Comparison of ENCODE assay signal across 25 cellular contexts in genomic region chr14:96817750-96818666, GRCh38. TPM values are rescaled to one million over a fixed set of nuclear protein-coding genes. Genes with fewer than 3 reads are reported as not detected.
A peak's percentile ranks its signal among the peaks of the same experiment; 100 is the strongest.
DNase-seq lines count a peak whose midpoint lies in the region; ATAC-seq, FAIRE-seq and TF ChIP-seq lines count a peak whose summit lies in the region.
"Had no signal": no experiment of that assay in that cellular context is flagged by ENCODE, and none has a peak within 500 bp of the region (broad histone marks: within the 10 kb centered on the region; RNA-seq: fewer than 3 reads in every experiment).

No MANE protein-coding gene starts in this region.

- H3K27ac Mint-ChIP-seq in progenitor cell of endocrine pancreas, result no peak overlapping the region
- H3K27ac Mint-ChIP-seq: activated CD8-positive, alpha-beta T cell treated with anti-CD3 and anti-CD28 coated beads, Interleukin-2, amount 10 ng/mL, durations not matched to agents 7 days and 5 days; activated naive CD4-positive, alpha-beta T cell treated with anti-CD3 and anti-CD28 coated beads, Interleukin-2, amount 50 U/mL, for 72 hours; stimulated activated naive B cell treated with anti-CD40 and anti-IgM and Interleukin-4, amounts not matched to agents 10 μg/mL and 1 μg/mL and 100 μg/mL, for 72 hours; T-helper 17 cell had no signal

- H3K4me1 ChIP-seq in keratinocyte (ENCODE audit: control insufficient read depth, extremely low read depth, insufficient read depth, low read length), result peaks cover 12% of the 10 kb centered on the region
- H3K4me1 ChIP-seq: esophagus muscularis mucosa, gastrocnemius medialis, prostate gland had no signal

- H3K36me3 ChIP-seq in keratinocyte (ENCODE audit: control insufficient read depth in 2 of 2, extremely low read depth in 1 of 2, insufficient read depth in 2 of 2, low read length in 2 of 2), result no peaks in the 10 kb centered on the region
- H3K36me3 ChIP-seq: esophagus muscularis mucosa, gastrocnemius medialis, prostate gland had no signal

- TF ChIP-seq CTCF in keratinocyte (optimal IDR thresholded peaks at IDR 0.05 in 1 of 3, IDR thresholded peaks at IDR 0.05 in 1 of 3, conservative IDR thresholded peaks at IDR 0.05 in 1 of 3; ENCODE audit: extremely low read depth in 1 of 3, insufficient read depth in 2 of 3, low read length in 3 of 3) (no peak), progenitor cell of endocrine pancreas (IDR thresholded peaks at IDR 0.05; ENCODE audit: unreplicated experiment) (no peak)

- H3K27me3 ChIP-seq in keratinocyte (ENCODE audit: control insufficient read depth, extremely low read depth, insufficient read depth, low read length), result no peaks in the 10 kb centered on the region
- H3K27me3 ChIP-seq: esophagus muscularis mucosa, gastrocnemius medialis had no signal

- peaks cover 78% of the 10 kb centered on the region for H3K79me2 ChIP-seq in keratinocyte (ENCODE audit: control insufficient read depth, insufficient read depth, low read length)

- ATAC-seq in GM19452 (IDR thresholded peaks at IDR 0.05; ENCODE audit: unreplicated experiment), result peak; percentile 44
- ATAC-seq: activated CD8-positive, alpha-beta T cell treated with anti-CD3 and anti-CD28 coated beads, Interleukin-2, amount 10 ng/mL, durations not matched to agents 7 days and 5 days; activated naive CD4-positive, alpha-beta T cell treated with anti-CD3 and anti-CD28 coated beads, Interleukin-2, amount 50 U/mL, for 72 hours; gastrocnemius medialis; left colon; stimulated activated naive B cell treated with anti-CD40 and anti-IgM and Interleukin-4, amounts not matched to agents 10 μg/mL and 1 μg/mL and 100 μg/mL, for 72 hours; T-helper 17 cell had no signal

- H2AFZ ChIP-seq in keratinocyte (ENCODE audit: control insufficient read depth, low read length), result peak overlapping the region; percentile 6

- H3K4me2 ChIP-seq in keratinocyte (ENCODE audit: control insufficient read depth, extremely low read depth, insufficient read depth, low read depth, low read length), result peak overlapping the region; percentile 41

- DNase-seq in GM18507 (ENCODE audit: extremely low spot score, insufficient read length, low read depth) (no peak), OCI-M1 (lab: John Stamatoyannopoulos, UW) (peak; percentile 25), keratinocyte (ENCODE audit: low read depth, low spot score) (no peak), NCI-H1105 (lab: John Stamatoyannopoulos, UW) (no peak), progenitor cell of endocrine pancreas (ENCODE audit: low spot score, unreplicated experiment) (no peak), substantia nigra (lab: John Stamatoyannopoulos, UW) (no peak), NCI-H2029 (lab: John Stamatoyannopoulos, UW) (no peak)
- DNase-seq: activated CD4-positive, CD25-positive, alpha-beta regulatory T cell treated with anti-CD3 and anti-CD28 coated beads, Interleukin-2, amount 50 U/mL, for 72 hours; activated CD8-positive, alpha-beta T cell treated with anti-CD3 and anti-CD28 coated beads, Interleukin-2, amount 10 ng/mL, durations not matched to agents 7 days and 5 days; cortex of kidney; gastrocnemius medialis; left colon; mammary epithelial cell; NCI-H1105 treated with DMSO at 0.1 percent for 48 hours; NCI-H2029 treated with DMSO at 0.1 percent for 48 hours; NCI-H226; stimulated activated naive B cell treated with anti-CD40 and anti-IgM and Interleukin-4, amounts not matched to agents 10 μg/mL and 1 μg/mL and 100 μg/mL, for 72 hours; T-helper 17 cell had no signal

- H4K20me1 ChIP-seq in keratinocyte (ENCODE audit: control insufficient read depth, extremely low read depth, insufficient read depth, low read length), result no peaks in the 10 kb centered on the region

- no peaks in the 10 kb centered on the region for H3K9me1 ChIP-seq in keratinocyte (ENCODE audit: control insufficient read depth, extremely low read depth, insufficient read depth, low read length)

- peaks cover 2% of the 10 kb centered on the region for H3K36me3 Mint-ChIP-seq in progenitor cell of endocrine pancreas (ENCODE audit: insufficient read depth)

- H3K4me3 Mint-ChIP-seq in progenitor cell of endocrine pancreas (ENCODE audit: low read depth), result no peak overlapping the region
- H3K4me3 Mint-ChIP-seq: activated CD8-positive, alpha-beta T cell treated with anti-CD3 and anti-CD28 coated beads, Interleukin-2, amount 10 ng/mL, durations not matched to agents 7 days and 5 days; stimulated activated naive B cell treated with anti-CD40 and anti-IgM and Interleukin-4, amounts not matched to agents 10 μg/mL and 1 μg/mL and 100 μg/mL, for 72 hours; T-helper 17 cell had no signal

- no peaks in the 10 kb centered on the region for H3K9me3 ChIP-seq in keratinocyte (ENCODE audit: control insufficient read depth, low read depth, low read length)
- H3K9me3 ChIP-seq: esophagus muscularis mucosa, gastrocnemius medialis, prostate gland had no signal

- H3K27ac ChIP-seq in keratinocyte (ENCODE audit: control insufficient read depth, insufficient read depth, low read length) (no peak overlapping the region), substantia nigra (ENCODE audit: low read depth, low read length, poor library complexity, severe bottlenecking) (no peak overlapping the region)
- H3K27ac ChIP-seq: C4-2B, esophagus muscularis mucosa, gastrocnemius medialis, prostate gland, RWPE1 had no signal

- no peaks in the 10 kb centered on the region for H3K9me3 Mint-ChIP-seq in progenitor cell of endocrine pancreas (ENCODE audit: low read depth)
- H3K9me3 Mint-ChIP-seq: activated naive CD4-positive, alpha-beta T cell treated with anti-CD3 and anti-CD28 coated beads, Interleukin-2, amount 50 U/mL, for 72 hours; stimulated activated naive B cell treated with anti-CD40 and anti-IgM and Interleukin-4, amounts not matched to agents 10 μg/mL and 1 μg/mL and 100 μg/mL, for 72 hours had no signal

- H3K4me1 Mint-ChIP-seq in progenitor cell of endocrine pancreas (ENCODE audit: low read depth), result peaks cover 2% of the 10 kb centered on the region

- no peak overlapping the region for H3K9ac ChIP-seq in keratinocyte (ENCODE audit: control insufficient read depth, extremely low read depth, insufficient read depth, low read length)

- H3K4me3 ChIP-seq in keratinocyte (ENCODE audit: control insufficient read depth in 2 of 3, extremely low read depth in 1 of 3, insufficient read depth in 2 of 3, low read depth in 1 of 3, low read length in 3 of 3), result no peak overlapping the region
- H3K4me3 ChIP-seq: esophagus muscularis mucosa, gastrocnemius medialis, prostate gland had no signal

- no peaks in the 10 kb centered on the region for H3K27me3 Mint-ChIP-seq in progenitor cell of endocrine pancreas
- H3K27me3 Mint-ChIP-seq: stimulated activated naive B cell treated with anti-CD40 and anti-IgM and Interleukin-4, amounts not matched to agents 10 μg/mL and 1 μg/mL and 100 μg/mL, for 72 hours; T-helper 17 cell had no signal

- dilution Hi-C loops in keratinocyte (cut with MboI; ENCODE audit: extremely low pct_ligation_motif_present, low sequenced_read_pairs), result no loop called here

- FAIRE-seq in GM18507 (lab: Jason Lieb, UNC) (peak; percentile 58), keratinocyte (lab: Jason Lieb, UNC) (peak; percentile 32)
- FAIRE-seq: bronchial epithelial cell had no signal

RNA-seq across cellular contexts. Expression of gene VRK1, which starts 20.8 kb away (rescaled TPM):
- polyA plus RNA-seq in keratinocyte, result 8.6 to 27.1 TPM (median 18.6 TPM) in 3 replicates
- 10.6 TPM for polyA plus RNA-seq in keratinocyte (2011; ENCODE audit: low read depth)
- 9.1 and 14.1 TPM in 2 replicates for polyA plus RNA-seq in keratinocyte (2011; cell fraction: cytosol; rRNA removed)
- polyA plus RNA-seq in keratinocyte (2011; cell fraction: nucleus; rRNA removed), result 11.4 and 15.6 TPM in 2 replicates
- polyA plus RNA-seq in keratinocyte (2012; ENCODE audit: low replicate concordance), result 5.9 and 19.9 TPM in 2 replicates
- polyA minus RNA-seq in keratinocyte, result 0.92 to 35.9 TPM (median 8.6 TPM) in 3 replicates
- polyA minus RNA-seq in keratinocyte (2011; cell fraction: cytosol; rRNA and poly(A)+ RNA removed), result 5.6 TPM
- polyA minus RNA-seq in keratinocyte (2011; cell fraction: nucleus; rRNA and poly(A)+ RNA removed), result 8.1 and 14.1 TPM in 2 replicates
- total RNA-seq in progenitor cell of endocrine pancreas, result 32.5 and 33.3 TPM in 2 replicates
